1 cellular context compared by ENCODE assay signal in genomic region chr1:17551755-17552234, GRCh38.
TF ChIP-seq lines count a peak whose summit lies in the region.

No MANE protein-coding gene starts in this region.

TF ChIP-seq in SK-N-SH, 30 proteins besides CTCF, POLR2A, EP300 and RAD21 (continued from another document):
- TF ChIP-seq RCOR1 (IDR thresholded peaks at IDR 0.05; ENCODE audit: low read length) (peak; percentile 81), RXRA (IDR thresholded peaks at IDR 0.05; ENCODE audit: borderline replicate concordance, low read depth) (peak; percentile 8; the same call in 1 of the 2 replicates), TAF1 (IDR thresholded peaks at IDR 0.05; ENCODE audit: borderline replicate concordance, low read depth, low read length) (no peak), FOXJ3 (CRISPR knock-in tag; IDR thresholded peaks at IDR 0.05) (no peak), CHD2 (IDR thresholded peaks at IDR 0.05; ENCODE audit: low read length, partially characterized antibody) (peak; percentile 83), USF2 (IDR thresholded peaks at IDR 0.05; ENCODE audit: borderline replicate concordance, low read depth, low read length) (peak; percentile 69; the same call in 1 of the 2 replicates), ELF1 (IDR thresholded peaks at IDR 0.05) (no peak), MXI1 (IDR thresholded peaks at IDR 0.05; ENCODE audit: low read depth, low read length) (peak; percentile 79), TCF12 (IDR thresholded peaks at IDR 0.05) (peak; percentile 45; the same call in 1 of the 2 replicates), FOSL2 (IDR thresholded peaks at IDR 0.05; ENCODE audit: borderline replicate concordance, low read depth) (no peak), NFIC (IDR thresholded peaks at IDR 0.05; ENCODE audit: borderline replicate concordance) (no peak), GABPA (IDR thresholded peaks at IDR 0.05; ENCODE audit: low read depth) (no peak), SIN3A (IDR thresholded peaks at IDR 0.05; ENCODE audit: borderline replicate concordance, low read depth, low read length) (no peak), SMC3 (IDR thresholded peaks at IDR 0.05; ENCODE audit: low read depth, low read length) (no peak; the same call in 1 of the 2 replicates), POLR2AphosphoS5 (IDR thresholded peaks at IDR 0.05; ENCODE audit: low read depth, low read length) (no peak), TEAD4 (IDR thresholded peaks at IDR 0.05; ENCODE audit: borderline replicate concordance, insufficient read depth) (no peak), EZH2phosphoT487 (IDR thresholded peaks at IDR 0.05; ENCODE audit: borderline replicate concordance, low read depth) (no peak), NRF1 (IDR thresholded peaks at IDR 0.05; ENCODE audit: low read depth, low read length) (no peak), MAX (IDR thresholded peaks at IDR 0.05; ENCODE audit: low read depth) (0 out of 2 replicates have a peak, but pooled peaks have one; percentile 23), IRF3 (IDR thresholded peaks at IDR 0.05; ENCODE audit: low read depth, low read length) (no peak), REST (IDR thresholded peaks at IDR 0.05; ENCODE audit: low read depth, low read length) (no peak), GATA2 (CRISPR knock-in tag; IDR thresholded peaks at IDR 0.05) (peak; percentile 52), YY1 (IDR thresholded peaks at IDR 0.05; ENCODE audit: low read depth) (no peak), FOXM1 (IDR thresholded peaks at IDR 0.05; ENCODE audit: low read depth) (no peak), PBX3 (IDR thresholded peaks at IDR 0.05) (peak; percentile 18; the same call in 1 of the 2 replicates), JUND (IDR thresholded peaks at IDR 0.05) (no peak)
